In the genomic region with DNA sequence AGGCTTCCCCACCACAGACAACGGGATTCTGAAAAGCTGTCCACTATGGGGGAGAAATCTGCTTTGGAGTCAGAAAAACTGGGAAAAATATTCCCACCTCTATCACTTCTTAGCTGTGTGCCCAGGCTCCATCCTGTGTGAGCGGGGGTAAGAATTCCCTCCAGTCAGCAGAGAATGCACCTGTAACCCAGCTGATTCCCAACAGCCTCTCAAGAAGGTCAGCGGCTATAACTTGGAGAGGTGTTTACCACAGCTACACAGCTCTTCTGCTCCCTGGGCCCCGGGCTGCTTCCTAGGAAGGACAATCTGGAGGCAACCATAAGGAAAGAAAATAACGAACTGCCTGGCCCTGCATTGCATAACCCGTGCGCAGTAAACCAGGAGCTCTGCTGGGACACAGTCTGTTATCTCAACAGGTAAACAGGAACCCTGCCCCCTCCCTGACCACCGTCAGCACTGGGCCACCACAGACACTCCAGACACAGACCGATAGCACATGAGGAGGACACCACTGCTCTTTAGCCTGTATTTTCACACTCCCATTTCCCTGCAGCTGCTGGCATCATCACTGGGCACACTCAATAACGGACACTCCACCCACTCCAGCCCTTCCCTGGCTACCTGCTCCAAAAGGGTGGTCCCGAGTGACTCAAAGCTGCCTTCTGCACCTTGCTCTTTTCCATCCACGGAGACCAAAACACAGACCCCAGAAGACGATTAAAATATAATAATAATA, we compare ENCODE assay signal across 1 cellular context.
TF ChIP-seq lines count a peak whose summit lies in the region.

No MANE protein-coding gene starts in this region.

TF ChIP-seq in HepG2, 621 proteins besides CTCF, POLR2A, EP300 and RAD21 (continued from another document and continues in another):
- TF ChIP-seq, protein P1, sequence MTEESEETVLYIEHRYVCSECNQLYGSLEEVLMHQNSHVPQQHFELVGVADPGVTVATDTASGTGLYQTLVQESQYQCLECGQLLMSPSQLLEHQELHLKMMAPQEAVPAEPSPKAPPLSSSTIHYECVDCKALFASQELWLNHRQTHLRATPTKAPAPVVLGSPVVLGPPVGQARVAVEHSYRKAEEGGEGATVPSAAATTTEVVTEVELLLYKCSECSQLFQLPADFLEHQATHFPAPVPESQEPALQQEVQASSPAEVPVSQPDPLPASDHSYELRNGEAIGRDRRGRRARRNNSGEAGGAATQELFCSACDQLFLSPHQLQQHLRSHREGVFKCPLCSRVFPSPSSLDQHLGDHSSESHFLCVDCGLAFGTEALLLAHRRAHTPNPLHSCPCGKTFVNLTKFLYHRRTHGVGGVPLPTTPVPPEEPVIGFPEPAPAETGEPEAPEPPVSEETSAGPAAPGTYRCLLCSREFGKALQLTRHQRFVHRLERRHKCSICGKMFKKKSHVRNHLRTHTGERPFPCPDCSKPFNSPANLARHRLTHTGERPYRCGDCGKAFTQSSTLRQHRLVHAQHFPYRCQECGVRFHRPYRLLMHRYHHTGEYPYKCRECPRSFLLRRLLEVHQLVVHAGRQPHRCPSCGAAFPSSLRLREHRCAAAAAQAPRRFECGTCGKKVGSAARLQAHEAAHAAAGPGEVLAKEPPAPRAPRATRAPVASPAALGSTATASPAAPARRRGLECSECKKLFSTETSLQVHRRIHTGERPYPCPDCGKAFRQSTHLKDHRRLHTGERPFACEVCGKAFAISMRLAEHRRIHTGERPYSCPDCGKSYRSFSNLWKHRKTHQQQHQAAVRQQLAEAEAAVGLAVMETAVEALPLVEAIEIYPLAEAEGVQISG (CRISPR knock-in tag; IDR thresholded peaks at IDR 0.05), result peak; percentile 76
- TF ChIP-seq, protein P2, sequence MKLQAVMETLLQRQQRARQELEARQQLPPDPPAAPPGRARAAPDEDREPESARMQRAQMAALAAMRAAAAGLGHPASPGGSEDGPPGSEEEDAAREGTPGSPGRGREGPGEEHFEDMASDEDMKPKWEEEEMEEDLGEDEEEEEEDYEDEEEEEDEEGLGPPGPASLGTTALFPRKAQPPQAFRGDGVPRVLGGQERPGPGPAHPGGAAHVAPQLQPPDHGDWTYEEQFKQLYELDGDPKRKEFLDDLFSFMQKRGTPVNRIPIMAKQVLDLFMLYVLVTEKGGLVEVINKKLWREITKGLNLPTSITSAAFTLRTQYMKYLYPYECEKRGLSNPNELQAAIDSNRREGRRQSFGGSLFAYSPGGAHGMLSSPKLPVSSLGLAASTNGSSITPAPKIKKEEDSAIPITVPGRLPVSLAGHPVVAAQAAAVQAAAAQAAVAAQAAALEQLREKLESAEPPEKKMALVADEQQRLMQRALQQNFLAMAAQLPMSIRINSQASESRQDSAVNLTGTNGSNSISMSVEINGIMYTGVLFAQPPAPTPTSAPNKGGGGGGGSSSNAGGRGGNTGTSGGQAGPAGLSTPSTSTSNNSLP (IDR thresholded peaks at IDR 0.05; ENCODE audit: low read depth, low read length), result no peak
- no peak for TF ChIP-seq SATB2 (CRISPR knock-in tag; IDR thresholded peaks at IDR 0.05)
- 0 out of 2 replicates have a peak, but pooled peaks have one; percentile 56 for TF ChIP-seq MEIS2 (CRISPR knock-in tag; IDR thresholded peaks at IDR 0.05)
- TF ChIP-seq, protein P3, sequence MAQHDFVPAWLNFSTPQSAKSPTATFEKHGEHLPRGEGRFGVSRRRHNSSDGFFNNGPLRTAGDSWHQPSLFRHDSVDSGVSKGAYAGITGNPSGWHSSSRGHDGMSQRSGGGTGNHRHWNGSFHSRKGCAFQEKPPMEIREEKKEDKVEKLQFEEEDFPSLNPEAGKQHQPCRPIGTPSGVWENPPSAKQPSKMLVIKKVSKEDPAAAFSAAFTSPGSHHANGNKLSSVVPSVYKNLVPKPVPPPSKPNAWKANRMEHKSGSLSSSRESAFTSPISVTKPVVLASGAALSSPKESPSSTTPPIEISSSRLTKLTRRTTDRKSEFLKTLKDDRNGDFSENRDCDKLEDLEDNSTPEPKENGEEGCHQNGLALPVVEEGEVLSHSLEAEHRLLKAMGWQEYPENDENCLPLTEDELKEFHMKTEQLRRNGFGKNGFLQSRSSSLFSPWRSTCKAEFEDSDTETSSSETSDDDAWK (CRISPR knock-in tag; IDR thresholded peaks at IDR 0.05), result no peak
- peak; percentile 89 for TF ChIP-seq ZNF792 (CRISPR knock-in tag; IDR thresholded peaks at IDR 0.05)
- TF ChIP-seq SALL1 (CRISPR knock-in tag; IDR thresholded peaks at IDR 0.05), result peak; percentile 96
- TF ChIP-seq, protein P4, sequence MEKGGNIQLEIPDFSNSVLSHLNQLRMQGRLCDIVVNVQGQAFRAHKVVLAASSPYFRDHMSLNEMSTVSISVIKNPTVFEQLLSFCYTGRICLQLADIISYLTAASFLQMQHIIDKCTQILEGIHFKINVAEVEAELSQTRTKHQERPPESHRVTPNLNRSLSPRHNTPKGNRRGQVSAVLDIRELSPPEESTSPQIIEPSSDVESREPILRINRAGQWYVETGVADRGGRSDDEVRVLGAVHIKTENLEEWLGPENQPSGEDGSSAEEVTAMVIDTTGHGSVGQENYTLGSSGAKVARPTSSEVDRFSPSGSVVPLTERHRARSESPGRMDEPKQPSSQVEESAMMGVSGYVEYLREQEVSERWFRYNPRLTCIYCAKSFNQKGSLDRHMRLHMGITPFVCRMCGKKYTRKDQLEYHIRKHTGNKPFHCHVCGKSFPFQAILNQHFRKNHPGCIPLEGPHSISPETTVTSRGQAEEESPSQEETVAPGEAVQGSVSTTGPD (CRISPR knock-in tag; IDR thresholded peaks at IDR 0.05), result no peak
- TF ChIP-seq, protein P5, sequence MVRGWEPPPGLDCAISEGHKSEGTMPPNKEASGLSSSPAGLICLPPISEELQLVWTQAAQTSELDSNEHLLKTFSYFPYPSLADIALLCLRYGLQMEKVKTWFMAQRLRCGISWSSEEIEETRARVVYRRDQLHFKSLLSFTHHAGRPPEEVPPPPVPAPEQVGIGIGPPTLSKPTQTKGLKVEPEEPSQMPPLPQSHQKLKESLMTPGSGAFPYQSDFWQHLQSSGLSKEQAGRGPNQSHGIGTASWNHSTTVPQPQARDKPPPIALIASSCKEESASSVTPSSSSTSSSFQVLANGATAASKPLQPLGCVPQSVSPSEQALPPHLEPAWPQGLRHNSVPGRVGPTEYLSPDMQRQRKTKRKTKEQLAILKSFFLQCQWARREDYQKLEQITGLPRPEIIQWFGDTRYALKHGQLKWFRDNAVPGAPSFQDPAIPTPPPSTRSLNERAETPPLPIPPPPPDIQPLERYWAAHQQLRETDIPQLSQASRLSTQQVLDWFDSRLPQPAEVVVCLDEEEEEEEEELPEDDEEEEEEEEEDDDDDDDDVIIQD (CRISPR knock-in tag; IDR thresholded peaks at IDR 0.05; ENCODE audit: low read depth), result no peak
- TF ChIP-seq EED (CRISPR knock-in tag; IDR thresholded peaks at IDR 0.05), result 0 out of 2 replicates have a peak, but pooled peaks have one; percentile 73
- peak; percentile 74 for TF ChIP-seq FOSL2 (CRISPR knock-in tag; IDR thresholded peaks at IDR 0.05)
- TF ChIP-seq JUN (CRISPR knock-in tag; IDR thresholded peaks at IDR 0.05), result no peak
- TF ChIP-seq NR1H2 (CRISPR knock-in tag; IDR thresholded peaks at IDR 0.05; ENCODE audit: borderline replicate concordance, low read depth), result no peak
- no peak for TF ChIP-seq SMARCE1 (IDR thresholded peaks at IDR 0.05; ENCODE audit: borderline replicate concordance)
- peak; percentile 76 for TF ChIP-seq XRCC5 (optimal IDR thresholded peaks at IDR 0.05; ENCODE audit: low read length)
- TF ChIP-seq, protein P6, sequence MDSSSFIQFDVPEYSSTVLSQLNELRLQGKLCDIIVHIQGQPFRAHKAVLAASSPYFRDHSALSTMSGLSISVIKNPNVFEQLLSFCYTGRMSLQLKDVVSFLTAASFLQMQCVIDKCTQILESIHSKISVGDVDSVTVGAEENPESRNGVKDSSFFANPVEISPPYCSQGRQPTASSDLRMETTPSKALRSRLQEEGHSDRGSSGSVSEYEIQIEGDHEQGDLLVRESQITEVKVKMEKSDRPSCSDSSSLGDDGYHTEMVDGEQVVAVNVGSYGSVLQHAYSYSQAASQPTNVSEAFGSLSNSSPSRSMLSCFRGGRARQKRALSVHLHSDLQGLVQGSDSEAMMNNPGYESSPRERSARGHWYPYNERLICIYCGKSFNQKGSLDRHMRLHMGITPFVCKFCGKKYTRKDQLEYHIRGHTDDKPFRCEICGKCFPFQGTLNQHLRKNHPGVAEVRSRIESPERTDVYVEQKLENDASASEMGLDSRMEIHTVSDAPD (CRISPR knock-in tag; IDR thresholded peaks at IDR 0.05), result peak; percentile 72
- TF ChIP-seq, protein P7, sequence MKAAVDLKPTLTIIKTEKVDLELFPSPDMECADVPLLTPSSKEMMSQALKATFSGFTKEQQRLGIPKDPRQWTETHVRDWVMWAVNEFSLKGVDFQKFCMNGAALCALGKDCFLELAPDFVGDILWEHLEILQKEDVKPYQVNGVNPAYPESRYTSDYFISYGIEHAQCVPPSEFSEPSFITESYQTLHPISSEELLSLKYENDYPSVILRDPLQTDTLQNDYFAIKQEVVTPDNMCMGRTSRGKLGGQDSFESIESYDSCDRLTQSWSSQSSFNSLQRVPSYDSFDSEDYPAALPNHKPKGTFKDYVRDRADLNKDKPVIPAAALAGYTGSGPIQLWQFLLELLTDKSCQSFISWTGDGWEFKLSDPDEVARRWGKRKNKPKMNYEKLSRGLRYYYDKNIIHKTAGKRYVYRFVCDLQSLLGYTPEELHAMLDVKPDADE (CRISPR knock-in tag; IDR thresholded peaks at IDR 0.05), result no peak
- peak; percentile 76 for TF ChIP-seq HIVEP1 (CRISPR knock-in tag; IDR thresholded peaks at IDR 0.05)
- no peak for TF ChIP-seq RAD51 (IDR thresholded peaks at IDR 0.05; ENCODE audit: borderline replicate concordance)
- TF ChIP-seq ZNF205 (CRISPR knock-in tag; IDR thresholded peaks at IDR 0.05), result peak; percentile 86
- TF ChIP-seq ZNF652 (CRISPR knock-in tag; IDR thresholded peaks at IDR 0.05; ENCODE audit: borderline replicate concordance, low read depth), result peak; percentile 44; the same call in 1 of the 2 replicates
- TF ChIP-seq ZNF547 (CRISPR knock-in tag; IDR thresholded peaks at IDR 0.05), result no peak
- TF ChIP-seq ZNF441 (CRISPR knock-in tag; IDR thresholded peaks at IDR 0.05; ENCODE audit: borderline replicate concordance), result 0 out of 2 replicates have a peak, but pooled peaks have one; percentile 44
- TF ChIP-seq ZNF841 (CRISPR knock-in tag; IDR thresholded peaks at IDR 0.05; ENCODE audit: borderline replicate concordance), result no peak
- TF ChIP-seq, protein P8, sequence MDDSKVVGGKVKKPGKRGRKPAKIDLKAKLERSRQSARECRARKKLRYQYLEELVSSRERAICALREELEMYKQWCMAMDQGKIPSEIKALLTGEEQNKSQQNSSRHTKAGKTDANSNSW (CRISPR knock-in tag; IDR thresholded peaks at IDR 0.05; ENCODE audit: borderline replicate concordance), result no peak
- TF ChIP-seq ZNF781 (CRISPR knock-in tag; IDR thresholded peaks at IDR 0.05; ENCODE audit: borderline replicate concordance, not compliant biosample characterization), result no peak
- TF ChIP-seq PAX8 (CRISPR knock-in tag; IDR thresholded peaks at IDR 0.05; ENCODE audit: borderline replicate concordance), result no peak
- no peak for TF ChIP-seq THYN1 (CRISPR knock-in tag; IDR thresholded peaks at IDR 0.05; ENCODE audit: borderline replicate concordance, low read depth)
- TF ChIP-seq, protein P9, sequence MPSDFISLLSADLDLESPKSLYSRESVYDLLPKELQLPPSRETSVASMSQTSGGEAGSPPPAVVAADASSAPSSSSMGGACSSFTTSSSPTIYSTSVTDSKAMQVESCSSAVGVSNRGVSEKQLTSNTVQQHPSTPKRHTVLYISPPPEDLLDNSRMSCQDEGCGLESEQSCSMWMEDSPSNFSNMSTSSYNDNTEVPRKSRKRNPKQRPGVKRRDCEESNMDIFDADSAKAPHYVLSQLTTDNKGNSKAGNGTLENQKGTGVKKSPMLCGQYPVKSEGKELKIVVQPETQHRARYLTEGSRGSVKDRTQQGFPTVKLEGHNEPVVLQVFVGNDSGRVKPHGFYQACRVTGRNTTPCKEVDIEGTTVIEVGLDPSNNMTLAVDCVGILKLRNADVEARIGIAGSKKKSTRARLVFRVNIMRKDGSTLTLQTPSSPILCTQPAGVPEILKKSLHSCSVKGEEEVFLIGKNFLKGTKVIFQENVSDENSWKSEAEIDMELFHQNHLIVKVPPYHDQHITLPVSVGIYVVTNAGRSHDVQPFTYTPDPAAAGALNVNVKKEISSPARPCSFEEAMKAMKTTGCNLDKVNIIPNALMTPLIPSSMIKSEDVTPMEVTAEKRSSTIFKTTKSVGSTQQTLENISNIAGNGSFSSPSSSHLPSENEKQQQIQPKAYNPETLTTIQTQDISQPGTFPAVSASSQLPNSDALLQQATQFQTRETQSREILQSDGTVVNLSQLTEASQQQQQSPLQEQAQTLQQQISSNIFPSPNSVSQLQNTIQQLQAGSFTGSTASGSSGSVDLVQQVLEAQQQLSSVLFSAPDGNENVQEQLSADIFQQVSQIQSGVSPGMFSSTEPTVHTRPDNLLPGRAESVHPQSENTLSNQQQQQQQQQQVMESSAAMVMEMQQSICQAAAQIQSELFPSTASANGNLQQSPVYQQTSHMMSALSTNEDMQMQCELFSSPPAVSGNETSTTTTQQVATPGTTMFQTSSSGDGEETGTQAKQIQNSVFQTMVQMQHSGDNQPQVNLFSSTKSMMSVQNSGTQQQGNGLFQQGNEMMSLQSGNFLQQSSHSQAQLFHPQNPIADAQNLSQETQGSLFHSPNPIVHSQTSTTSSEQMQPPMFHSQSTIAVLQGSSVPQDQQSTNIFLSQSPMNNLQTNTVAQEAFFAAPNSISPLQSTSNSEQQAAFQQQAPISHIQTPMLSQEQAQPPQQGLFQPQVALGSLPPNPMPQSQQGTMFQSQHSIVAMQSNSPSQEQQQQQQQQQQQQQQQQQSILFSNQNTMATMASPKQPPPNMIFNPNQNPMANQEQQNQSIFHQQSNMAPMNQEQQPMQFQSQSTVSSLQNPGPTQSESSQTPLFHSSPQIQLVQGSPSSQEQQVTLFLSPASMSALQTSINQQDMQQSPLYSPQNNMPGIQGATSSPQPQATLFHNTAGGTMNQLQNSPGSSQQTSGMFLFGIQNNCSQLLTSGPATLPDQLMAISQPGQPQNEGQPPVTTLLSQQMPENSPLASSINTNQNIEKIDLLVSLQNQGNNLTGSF (CRISPR knock-in tag; IDR thresholded peaks at IDR 0.05), result no peak
- TF ChIP-seq, protein P10, sequence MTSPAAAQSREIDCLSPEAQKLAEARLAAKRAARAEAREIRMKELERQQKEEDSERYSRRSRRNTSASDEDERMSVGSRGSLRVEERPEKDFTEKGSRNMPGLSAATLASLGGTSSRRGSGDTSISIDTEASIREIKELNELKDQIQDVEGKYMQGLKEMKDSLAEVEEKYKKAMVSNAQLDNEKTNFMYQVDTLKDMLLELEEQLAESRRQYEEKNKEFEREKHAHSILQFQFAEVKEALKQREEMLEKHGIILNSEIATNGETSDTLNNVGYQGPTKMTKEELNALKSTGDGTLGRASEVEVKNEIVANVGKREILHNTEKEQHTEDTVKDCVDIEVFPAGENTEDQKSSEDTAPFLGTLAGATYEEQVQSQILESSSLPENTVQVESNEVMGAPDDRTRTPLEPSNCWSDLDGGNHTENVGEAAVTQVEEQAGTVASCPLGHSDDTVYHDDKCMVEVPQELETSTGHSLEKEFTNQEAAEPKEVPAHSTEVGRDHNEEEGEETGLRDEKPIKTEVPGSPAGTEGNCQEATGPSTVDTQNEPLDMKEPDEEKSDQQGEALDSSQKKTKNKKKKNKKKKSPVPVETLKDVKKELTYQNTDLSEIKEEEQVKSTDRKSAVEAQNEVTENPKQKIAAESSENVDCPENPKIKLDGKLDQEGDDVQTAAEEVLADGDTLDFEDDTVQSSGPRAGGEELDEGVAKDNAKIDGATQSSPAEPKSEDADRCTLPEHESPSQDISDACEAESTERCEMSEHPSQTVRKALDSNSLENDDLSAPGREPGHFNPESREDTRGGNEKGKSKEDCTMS (CRISPR knock-in tag; conservative IDR thresholded peaks at IDR 0.05), result no peak
